Comparison of ENCODE assay signal across 8 cellular contexts in genomic region chr7:98892609-98893008, GRCh38. TPM values are rescaled to one million over a fixed set of nuclear protein-coding genes. Genes with fewer than 3 reads are reported as not detected.
"Had no signal": no experiment of that assay in that cellular context is flagged by ENCODE, and none has a peak within 500 bp of the region (broad histone marks: within the 10 kb centered on the region; RNA-seq: fewer than 3 reads in every experiment).

No MANE protein-coding gene starts in this region.

- H3K4me3 Mint-ChIP-seq: IgD-negative memory B cell had no signal

- DNase-seq: IMR-90, KBM-7 had no signal

- H3K9me3 Mint-ChIP-seq: IgD-negative memory B cell had no signal

- H3K4me3 ChIP-seq: K562 had no signal

- H3K27me3 Mint-ChIP-seq: IgD-negative memory B cell had no signal

- H3K27ac ChIP-seq: HL-60 had no signal

RNA-seq across cellular contexts. Expression of gene TMEM130, which starts 22.8 kb away (rescaled TPM):
- total RNA-seq: HepG2, HT-29, HT1080 had no signal
